In genomic region chr9:97853056-97853843, GRCh38 we compare ENCODE assay signal across 10 cellular contexts. TPM values are rescaled to one million over a fixed set of nuclear protein-coding genes. Genes with fewer than 3 reads are reported as not detected.
DNase-seq lines count a peak whose midpoint lies in the region; ATAC-seq, FAIRE-seq and TF ChIP-seq lines count a peak whose summit lies in the region.
"Had no signal": no experiment of that assay in that cellular context is flagged by ENCODE, and none has a peak within 500 bp of the region (broad histone marks: within the 10 kb centered on the region; RNA-seq: fewer than 3 reads in every experiment).

TSS of gene FOXE1 (plus strand) at chr9:97853226. CDS start at chr9:97853915, 689 bp downstream.

- H3K36me3 ChIP-seq in H7 (replicated peaks; ENCODE audit: control insufficient read depth, insufficient read depth, low read length): no peaks in the 10 kb centered on the region
- no peaks in the 10 kb centered on the region for H3K36me3 ChIP-seq in bronchial epithelial cell (ENCODE audit: control insufficient read depth, insufficient read depth, low read length)
- H3K36me3 ChIP-seq: brain microvascular endothelial cell had no signal

- H3K4me1 Mint-ChIP-seq in naive B cell: peaks cover 14 to 36% (median 33%) of the 10 kb centered on the region in 3 donors

- no peak for TF ChIP-seq CTCF in bronchial epithelial cell (IDR thresholded peaks at IDR 0.05; ENCODE audit: insufficient read depth, low read length, severe bottlenecking)

- no peak for FAIRE-seq in bronchial epithelial cell (lab: Jason Lieb, UNC)

- in situ Hi-C loops in ACHN (cut with HindIII; ENCODE audit: low pct_ligation_motif_present, low pct_unique_long_range_greater_than_20kb, low sequenced_read_pairs): no loop called here

- H3K27me3 Mint-ChIP-seq in naive B cell: peaks cover 63 to 79% (median 68%) of the 10 kb centered on the region in 3 donors

- peaks cover 0 to 4% of the 10 kb centered on the region in 2 donors for H3K36me3 Mint-ChIP-seq in naive B cell

- H3K9me3 Mint-ChIP-seq in naive B cell: peaks cover 0 to 24% (median 2%) of the 10 kb centered on the region in 7 donors

- H3K4me3 Mint-ChIP-seq in naive B cell: peak within 1 kb of the TSS; percentile 80 to 92 (median 88)

- H3K4me3 ChIP-seq in H7 (ENCODE audit: insufficient read depth, low read depth, low read length): peak within 1 kb of the TSS; percentile 37
- peak within 1 kb of the TSS; percentile 44 for H3K4me3 ChIP-seq in bronchial epithelial cell (ENCODE audit: low read depth, low read length)

- H3K27me3 ChIP-seq in H7 (ENCODE audit: control insufficient read depth, insufficient read depth, low read length) (peaks cover 100% of the 10 kb centered on the region), bronchial epithelial cell (ENCODE audit: control insufficient read depth, insufficient read depth, low read length) (peaks cover 56% of the 10 kb centered on the region)

- ATAC-seq in naive B cell (ENCODE audit: low read depth in 2 of 2): peak; percentile 8 to 14
- no peak for ATAC-seq in GM18868 (IDR thresholded peaks at IDR 0.05; ENCODE audit: unreplicated experiment)
- ATAC-seq in HG02798 (IDR thresholded peaks at IDR 0.05; ENCODE audit: poor library complexity, unreplicated experiment): no peak
- no peak for ATAC-seq in GM19397 (IDR thresholded peaks at IDR 0.05; ENCODE audit: unreplicated experiment)
- ATAC-seq in GM21447 (IDR thresholded peaks at IDR 0.05; ENCODE audit: unreplicated experiment): no peak

- H3K27ac Mint-ChIP-seq in naive B cell: peak within 1 kb of the TSS in 4 of 6 donors; percentile 64 to 82 (median 72)

- DNase-seq in ACHN: peak; percentile 34
- DNase-seq in H7: peak; percentile 79
- DNase-seq in bronchial epithelial cell (ENCODE audit: low read depth): no peak
- DNase-seq in naive B cell: no peak
- DNase-seq: brain microvascular endothelial cell, NCI-H1048 had no signal

RNA-seq across cellular contexts. Expression of gene FOXE1, which starts in this region (rescaled TPM):
- 0.07 and 0.14 TPM in 2 replicates for total RNA-seq in H7 (2014; rRNA removed; shearing (Covaris generic))
- total RNA-seq in bronchial epithelial cell: 1.1 and 2.6 TPM in 2 replicates
- polyA plus RNA-seq in naive B cell (ENCODE audit: low read depth in 6 of 6): not detected

Comparison
In these comparisons a context has a peak if more than half of its experiments do, and no peak if none do; other contexts are left out.
1. Peak in DNase-seq and H3K4me3 ChIP-seq in H7; RNA of the gene not detected or under 1 TPM.
2. Peak in ATAC-seq in naive B cell; RNA of the gene not detected or under 1 TPM.